Comparison of ENCODE assay signal across 23 cellular contexts in the genomic region with DNA sequence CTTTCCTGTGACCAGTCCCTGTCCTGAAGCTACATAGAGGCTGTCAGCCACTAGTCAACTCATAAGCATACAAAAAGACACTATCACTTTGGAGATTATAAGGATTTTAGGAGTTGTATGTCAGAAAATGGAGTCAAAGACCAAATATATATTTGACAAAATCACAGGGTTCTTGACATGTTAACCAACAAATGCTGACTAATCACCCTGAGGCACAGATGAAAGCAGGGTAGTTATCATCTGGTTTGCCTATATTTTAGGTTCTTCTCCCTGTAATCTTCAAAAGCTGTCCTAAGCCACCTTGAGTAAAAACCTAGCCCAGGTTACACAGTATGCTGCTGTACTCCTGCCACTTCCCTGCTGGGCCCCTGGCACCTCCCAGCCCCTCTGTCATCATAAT.
"Had no signal": no experiment of that assay in that cellular context is flagged by ENCODE, and none has a peak within 500 bp of the region (broad histone marks: within the 10 kb centered on the region; RNA-seq: fewer than 3 reads in every experiment).

No MANE protein-coding gene starts in this region.

- H3K4me3 Mint-ChIP-seq: effector memory CD8-positive, alpha-beta T cell; naive thymus-derived CD8-positive, alpha-beta T cell; nephron progenitor cell; stimulated activated naive CD8-positive, alpha-beta T cell treated with anti-CD3 and anti-CD28 coated beads, Interleukin-15, amount 100 ng/mL, for 72 hours; type B pancreatic cell had no signal

- H3K27ac ChIP-seq: coronary artery, epithelial cell of prostate, gastrocnemius medialis, hepatocyte, left lung, prostate gland, right atrium auricular region, skin epidermis, spleen, thyroid gland had no signal

- DNase-seq: central memory CD4-positive, alpha-beta T cell; dermis blood vessel endothelial cell; effector memory CD8-positive, alpha-beta T cell; gastrocnemius medialis; head of caudate nucleus; kidney; left lung; naive thymus-derived CD8-positive, alpha-beta T cell; nephron progenitor cell; nucleus accumbens; spleen; stimulated activated naive CD4-positive, alpha-beta T cell; stimulated activated naive CD8-positive, alpha-beta T cell treated with anti-CD3 and anti-CD28 coated beads, Interleukin-15, amount 100 ng/mL, for 72 hours; thyroid gland had no signal

- ATAC-seq: effector memory CD8-positive, alpha-beta T cell; esophagus mucosa; gastrocnemius medialis; left lung; naive thymus-derived CD8-positive, alpha-beta T cell; stimulated activated naive CD8-positive, alpha-beta T cell treated with anti-CD3 and anti-CD28 coated beads, Interleukin-15, amount 100 ng/mL, for 72 hours had no signal

- H3K79me2 ChIP-seq: hepatocyte had no signal

- FAIRE-seq: endometrium, kidney had no signal

- H3K9me3 Mint-ChIP-seq: effector memory CD8-positive, alpha-beta T cell; naive thymus-derived CD8-positive, alpha-beta T cell had no signal

- H3K4me2 ChIP-seq: hepatocyte had no signal

- H3K27me3 ChIP-seq: gastrocnemius medialis, hepatocyte, left lung, right atrium auricular region, spleen, thyroid gland had no signal

- H3K4me3 ChIP-seq: coronary artery, gastrocnemius medialis, hepatocyte, left lung, prostate gland, right atrium auricular region, skin epidermis, spleen, thyroid gland had no signal

- H3K27ac Mint-ChIP-seq: effector memory CD8-positive, alpha-beta T cell; nephron progenitor cell; stimulated activated naive CD8-positive, alpha-beta T cell treated with anti-CD3 and anti-CD28 coated beads, Interleukin-15, amount 100 ng/mL, for 72 hours; type B pancreatic cell had no signal

- H3K4me1 ChIP-seq: gastrocnemius medialis, prostate gland, thyroid gland had no signal

- H3K36me3 ChIP-seq: gastrocnemius medialis, left lung, prostate gland, right atrium auricular region, thyroid gland had no signal

- H3K9me3 ChIP-seq: gastrocnemius medialis, left lung, prostate gland, right atrium auricular region, spleen, thyroid gland had no signal

- H2AFZ ChIP-seq: hepatocyte had no signal
